Comparison of ENCODE assay signal across 10 cellular contexts in the genomic region with DNA sequence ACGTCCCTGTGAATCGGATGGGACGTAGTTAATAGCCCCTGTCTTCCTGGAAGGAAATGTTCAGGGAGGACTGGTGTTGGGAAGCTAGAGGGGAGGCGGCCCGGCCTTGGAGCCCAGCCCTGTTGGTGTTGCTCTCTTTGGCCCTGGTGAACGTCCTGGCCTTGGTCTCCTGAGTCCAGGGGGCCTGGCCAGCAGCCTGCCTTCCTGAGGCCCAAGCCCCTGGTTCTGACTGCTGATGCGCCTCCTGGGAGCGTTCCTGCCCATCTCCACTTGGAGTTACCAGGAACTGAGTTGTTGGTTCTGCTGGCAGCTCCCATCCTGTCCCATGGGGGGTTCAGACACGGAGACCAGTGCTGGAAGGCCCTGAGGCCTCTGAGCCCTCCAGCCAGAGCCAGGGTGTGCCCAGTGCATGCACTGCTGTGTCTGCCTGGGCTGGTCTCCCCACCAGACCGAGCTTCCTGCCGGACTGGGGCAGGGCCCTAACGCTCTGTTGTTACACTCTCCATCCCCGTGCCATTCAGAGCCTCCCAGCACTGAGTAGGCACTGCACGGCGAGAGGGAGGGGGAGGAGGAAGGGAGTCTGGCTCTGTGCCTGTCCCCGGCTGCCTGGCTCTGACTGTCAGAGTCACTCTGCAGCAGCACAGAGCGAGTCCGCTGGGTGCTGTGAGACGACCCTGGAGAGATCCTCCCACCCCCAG.
DNase-seq lines count a peak whose midpoint lies in the region; ATAC-seq, FAIRE-seq and TF ChIP-seq lines count a peak whose summit lies in the region.
"Had no signal": no experiment of that assay in that cellular context is flagged by ENCODE, and none has a peak within 500 bp of the region (broad histone marks: within the 10 kb centered on the region; RNA-seq: fewer than 3 reads in every experiment).

No MANE protein-coding gene starts in this region.

- H3K4me1 Mint-ChIP-seq in astrocyte (ENCODE audit: low read depth, unreplicated experiment), result peaks cover 15% of the 10 kb centered on the region

- dilution Hi-C loops in IMR-90 (cut with HindIII; ENCODE audit: low sequenced_read_pairs, unreplicated experiment), result no loop called here

- peak overlapping the region; percentile 51 to 90; a peak in 3 of 4 replicates for H4K8ac ChIP-seq in IMR-90 (ENCODE audit: low read depth in 2 of 2, low read length in 2 of 2)

- H3K79me2 ChIP-seq in astrocyte (ENCODE audit: insufficient read depth, low read length), result no peaks in the 10 kb centered on the region

- in situ Hi-C loops in IMR-90 (cut with MboI; ENCODE audit: low sequenced_read_pairs), result no loop called here

- WGBS in IMR-90 (ENCODE audit: extremely low coverage in 2 of 2, insufficient read length in 1 of 2), 2 experiments, result 39% methylated on average over 5 of the region's 19 CpGs; no CpG with 5 or more reads in 1 of the 2 experiments

- peak overlapping the region; percentile 21; the same call in 1 of the 3 replicates for H2BK15ac ChIP-seq in IMR-90 (ENCODE audit: low read depth, low read length)

- no peaks in the 10 kb centered on the region for H3K79me1 ChIP-seq in IMR-90 (ENCODE audit: low read depth in 1 of 2, low read length in 2 of 2)

- peaks cover 12% of the 10 kb centered on the region for H3K4me1 ChIP-seq in IMR-90 (ENCODE audit: control insufficient read depth, insufficient read depth, low read length)
- peaks cover 29% of the 10 kb centered on the region for H3K4me1 ChIP-seq in astrocyte (ENCODE audit: insufficient read depth, low read length)

- H3K4me3 ChIP-seq in IMR-90 (ENCODE audit: insufficient read depth, low read depth, low read length), result no peak overlapping the region
- H3K4me3 ChIP-seq in astrocyte (ENCODE audit: insufficient read depth, low read depth, low read length), result no peak overlapping the region
- H3K4me3 ChIP-seq in skin epidermis, result no peak overlapping the region
- H3K4me3 ChIP-seq: SK-N-MC had no signal

- H3K9ac ChIP-seq in IMR-90 (ENCODE audit: low read depth, low read length) (peak overlapping the region; percentile 16; the same call in 1 of the 2 replicates), astrocyte (ENCODE audit: low read length) (peak overlapping the region; percentile 51)

- peak overlapping the region; percentile 67 for H4K5ac ChIP-seq in IMR-90 (ENCODE audit: low read depth, low read length)

- peak overlapping the region; percentile 27; the same call in 1 of the 2 replicates for H3K23ac ChIP-seq in IMR-90 (ENCODE audit: low read depth, low read length)

- H3K4me3 Mint-ChIP-seq in astrocyte (ENCODE audit: unreplicated experiment), result no peak overlapping the region
- H3K4me3 Mint-ChIP-seq: activated naive CD4-positive, alpha-beta T cell treated with anti-CD3 and anti-CD28 coated beads for 36 hours had no signal

- peak overlapping the region; percentile 79 for H3K14ac ChIP-seq in IMR-90 (replicated peaks; ENCODE audit: low read depth, low read length)

- H3K4ac ChIP-seq in IMR-90 (ENCODE audit: low read depth, low read length), result peak overlapping the region; percentile 69

- peak overlapping the region; percentile 70 for H2AK9ac ChIP-seq in IMR-90 (replicated peaks; ENCODE audit: low read depth, low read length, poor library complexity)

- H3K9me1 ChIP-seq in IMR-90 (ENCODE audit: insufficient read depth, low read length), result 0 out of 2 replicates have a peak, but pooled peaks cover 5% of the 10 kb centered on the region

- TF ChIP-seq RAD21 in IMR-90 (IDR thresholded peaks at IDR 0.05; ENCODE audit: low read length), result no peak

- TF ChIP-seq POLR2A in IMR-90 (IDR thresholded peaks at IDR 0.05; ENCODE audit: low read depth, low read length), result no peak

- peak overlapping the region; percentile 79 for H4K91ac ChIP-seq in IMR-90 (ENCODE audit: insufficient read depth, low read depth, low read length)

- TF ChIP-seq CTCF in IMR-90 (conservative IDR thresholded peaks at IDR 0.05; ENCODE audit: low read depth, low read length) (no peak), astrocyte (IDR thresholded peaks at IDR 0.05; ENCODE audit: insufficient read depth, low read depth, low read length) (no peak)

- H2AFZ ChIP-seq in IMR-90 (replicated peaks; ENCODE audit: low read length, poor library complexity) (peak overlapping the region; percentile 72), astrocyte (ENCODE audit: low read depth, low read length) (peak overlapping the region; percentile 75)

- DNase-seq in IMR-90, result peak; percentile 26
- peak; percentile 27 for DNase-seq in astrocyte (ENCODE audit: low read depth)
- DNase-seq in left kidney (ENCODE audit: low read depth, low spot score), result peak; percentile 35
- DNase-seq in MV-4-11 (lab: John Stamatoyannopoulos, UW), result no peak
- DNase-seq in DMS 273 (lab: John Stamatoyannopoulos, UW; ENCODE audit: unreplicated experiment), result no peak
- DNase-seq: activated naive CD4-positive, alpha-beta T cell treated with anti-CD3 and anti-CD28 coated beads for 36 hours had no signal

- FAIRE-seq in astrocyte (lab: Jason Lieb, UNC), result no peak

- no peak overlapping the region for H3K27ac Mint-ChIP-seq in astrocyte (ENCODE audit: unreplicated experiment)
- H3K27ac Mint-ChIP-seq: activated naive CD4-positive, alpha-beta T cell treated with anti-CD3 and anti-CD28 coated beads for 36 hours had no signal

- H3K27me3 ChIP-seq in IMR-90 (ENCODE audit: control insufficient read depth, insufficient read depth, low read length), result no peaks in the 10 kb centered on the region; the same call in 1 of the 2 replicates
- no peaks in the 10 kb centered on the region for H3K27me3 ChIP-seq in astrocyte (ENCODE audit: insufficient read depth, low read length)

- peaks cover 10% of the 10 kb centered on the region for H3K27me3 Mint-ChIP-seq in astrocyte (ENCODE audit: low read depth, unreplicated experiment)

- peak overlapping the region; percentile 61; the same call in 1 of the 2 replicates for H2AK5ac ChIP-seq in IMR-90 (ENCODE audit: low read depth, low read length)

- H2BK5ac ChIP-seq in IMR-90 (ENCODE audit: low read depth, low read length, poor library complexity, severe bottlenecking), result no peak overlapping the region

- H3K9me3 Mint-ChIP-seq in astrocyte (ENCODE audit: unreplicated experiment), result peaks cover 7% of the 10 kb centered on the region
- H3K9me3 Mint-ChIP-seq: activated naive CD4-positive, alpha-beta T cell treated with anti-CD3 and anti-CD28 coated beads for 36 hours had no signal

- BruUV-seq in IMR-90 (replicated peaks; lab: Mats Ljungman, UMichigan), result no TSS peak

- peak overlapping the region; percentile 54 for H2BK120ac ChIP-seq in IMR-90 (ENCODE audit: low read depth, low read length)

- no peaks in the 10 kb centered on the region for H4K20me1 ChIP-seq in IMR-90 (ENCODE audit: insufficient read depth, low read length)
- H4K20me1 ChIP-seq in astrocyte (ENCODE audit: insufficient read depth, low read length), result no peaks in the 10 kb centered on the region

- no peak overlapping the region for H3K56ac ChIP-seq in IMR-90 (ENCODE audit: extremely low read depth, insufficient read depth, low read length)

- no peaks in the 10 kb centered on the region for H3K36me3 Mint-ChIP-seq in astrocyte (ENCODE audit: low read depth, unreplicated experiment)

- ATAC-seq in IMR-90 (ENCODE audit: low read depth), result peak; percentile 61
- no peak for ATAC-seq in GM21786 (IDR thresholded peaks at IDR 0.05; ENCODE audit: unreplicated experiment)
- no peak for ATAC-seq in GM18520 (IDR thresholded peaks at IDR 0.05; ENCODE audit: unreplicated experiment)

- H3K36me3 ChIP-seq in IMR-90 (ENCODE audit: control insufficient read depth, insufficient read depth, low read length), result no peaks in the 10 kb centered on the region
- no peaks in the 10 kb centered on the region for H3K36me3 ChIP-seq in astrocyte (ENCODE audit: insufficient read depth, low read length)

- H3K27ac ChIP-seq in IMR-90 (ENCODE audit: insufficient read depth, low read length) (no peak overlapping the region; the same call in 1 of the 2 replicates), astrocyte (ENCODE audit: low read depth, low read length) (peak overlapping the region; percentile 32), skin epidermis (peak overlapping the region in 13 of 21 experiments; percentile 6 to 75 (median 41))
- H3K27ac ChIP-seq: SK-N-MC had no signal

- intact Hi-C loops in IMR-90 (cut with micrococcal nuclease), result no loop called here

- H3K4me2 ChIP-seq in IMR-90 (ENCODE audit: low read depth, low read length) (no peak overlapping the region), astrocyte (ENCODE audit: low read length) (peak overlapping the region; percentile 30)

- no peaks in the 10 kb centered on the region for H3K9me3 ChIP-seq in IMR-90 (ENCODE audit: control insufficient read depth, insufficient read depth, low read length)
- H3K9me3 ChIP-seq in astrocyte (ENCODE audit: insufficient read depth, low read depth, low read length), result no peaks in the 10 kb centered on the region

- POLR2A ChIA-PET in IMR-90 (lab: Charles Lee; ENCODE audit: unreplicated experiment), result no interaction called here

- CTCF ChIA-PET in IMR-90 (lab: Yijun Ruan, JAX), result no interaction called here

- peak overlapping the region; percentile 80; the same call in 1 of the 2 replicates for H2BK20ac ChIP-seq in IMR-90 (ENCODE audit: low read depth, low read length)

- peak overlapping the region; percentile 26; the same call in 1 of the 2 replicates for H3K18ac ChIP-seq in IMR-90 (ENCODE audit: low read depth, low read length)

TF ChIP-seq in IMR-90, 13 proteins besides CTCF, POLR2A, EP300 and RAD21:
- TF ChIP-seq RCOR1 (IDR thresholded peaks at IDR 0.05; ENCODE audit: insufficient replicate concordance, low read length), result no peak

Comparison
In these comparisons a context has a peak if more than half of its experiments do, and no peak if none do; other contexts are left out.
1. DNase-seq: peak in IMR-90 (single experiment), astrocyte (single experiment) and left kidney (single experiment); none in MV-4-11 (single experiment) and DMS 273 (single experiment).